In genomic region chr7:158868754-158869410, GRCh38 we compare ENCODE assay signal across 2 cellular contexts.
TF ChIP-seq lines count a peak whose summit lies in the region.

No MANE protein-coding gene starts in this region.

TF ChIP-seq in IMR-90, 13 proteins besides CTCF, POLR2A, EP300 and RAD21:
- TF ChIP-seq FOS (IDR thresholded peaks at IDR 0.05; ENCODE audit: low read depth, low read length) (no peak), RCOR1 (IDR thresholded peaks at IDR 0.05; ENCODE audit: insufficient replicate concordance, low read length) (no peak), BHLHE40 (IDR thresholded peaks at IDR 0.05; ENCODE audit: low read depth, low read length) (no peak), ELK1 (IDR thresholded peaks at IDR 0.05; ENCODE audit: borderline replicate concordance, low read depth, low read length) (no peak), MXI1 (IDR thresholded peaks at IDR 0.05; ENCODE audit: borderline replicate concordance, low read depth, low read length) (no peak), RFX5 (IDR thresholded peaks at IDR 0.05; ENCODE audit: low read depth, low read length) (no peak), CEBPB (IDR thresholded peaks at IDR 0.05; ENCODE audit: low read depth, low read length) (no peak), MAZ (IDR thresholded peaks at IDR 0.05; ENCODE audit: borderline replicate concordance, low read depth, low read length) (no peak), NFE2L2 (IDR thresholded peaks at IDR 0.05; ENCODE audit: low read depth, low read length) (no peak), MAFK (IDR thresholded peaks at IDR 0.05; ENCODE audit: low read depth, low read length) (no peak), CHD1 (IDR thresholded peaks at IDR 0.05; ENCODE audit: low read depth, low read length) (no peak), USF2 (IDR thresholded peaks at IDR 0.05; ENCODE audit: low read depth, low read length) (no peak), SMC3 (IDR thresholded peaks at IDR 0.05; ENCODE audit: low read depth, low read length) (no peak)
TF ChIP-seq in IMR-90: peak in this region for 0.

TF ChIP-seq in GM12878, 131 proteins besides CTCF, POLR2A, EP300 and RAD21:
- no peak for TF ChIP-seq GATAD2B (conservative IDR thresholded peaks at IDR 0.05; ENCODE audit: low read depth)
- no peak for TF ChIP-seq PKNOX1 (IDR thresholded peaks at IDR 0.05)
- no peak for TF ChIP-seq ETV6 (conservative IDR thresholded peaks at IDR 0.05 in 1 of 2, IDR thresholded peaks at IDR 0.05 in 1 of 2; ENCODE audit: borderline replicate concordance in 1 of 2, low read depth in 1 of 2)
- TF ChIP-seq TARDBP (IDR thresholded peaks at IDR 0.05; ENCODE audit: borderline replicate concordance): no peak
